12 cellular contexts compared by ENCODE assay signal in the genomic region with DNA sequence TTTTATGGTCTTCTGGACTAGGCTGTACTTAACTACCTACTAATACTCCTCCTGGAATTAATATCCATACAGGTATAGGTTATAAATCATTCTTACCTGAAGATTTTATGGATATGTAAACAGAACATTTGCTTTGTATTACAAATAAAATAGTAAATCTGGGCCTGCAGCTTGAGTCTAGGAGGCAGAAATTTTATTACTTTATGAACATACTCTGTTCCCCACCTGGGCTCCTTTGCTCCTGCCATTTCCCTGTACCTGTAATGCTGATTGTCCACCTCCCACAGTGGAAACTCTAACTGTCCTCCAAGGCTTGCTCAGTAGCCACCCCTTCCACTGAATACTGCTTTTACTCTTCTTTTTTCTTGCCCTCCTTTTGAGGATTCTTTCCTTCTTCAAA.
"Had no signal": no experiment of that assay in that cellular context is flagged by ENCODE, and none has a peak within 500 bp of the region (broad histone marks: within the 10 kb centered on the region; RNA-seq: fewer than 3 reads in every experiment).

No MANE protein-coding gene starts in this region.

- H3K4me2 ChIP-seq: hepatocyte had no signal

- DNase-seq: activated CD4-positive, alpha-beta T cell treated with anti-CD3 and anti-CD28 coated beads, Interleukin-2, amount 10 ng/mL, durations not matched to agents 7 days and 5 days; activated CD8-positive, alpha-beta memory T cell treated with anti-CD3 and anti-CD28 coated beads, Interleukin-2, amount 50 U/mL, for 48 hours; activated gamma-delta T cell; activated T-cell treated with anti-CD3 and anti-CD28 coated beads, Interleukin-2, amount 50 U/mL, for 72 hours; caudate nucleus; left ventricle myocardium superior; sigmoid colon; stimulated activated CD4-positive, alpha-beta T cell treated with anti-CD3 and anti-CD28 coated beads, Interleukin-1b, Interleukin-23, amount 100 ng/mL, for 48 hours; stimulated activated naive CD8-positive, alpha-beta T cell treated with anti-CD3 and anti-CD28 coated beads, Interleukin-15, amount 100 ng/mL, for 72 hours; testis had no signal

- H3K27ac ChIP-seq: hepatocyte had no signal

- H3K79me2 ChIP-seq: hepatocyte had no signal

- H3K27me3 ChIP-seq: esophagus muscularis mucosa, hepatocyte, sigmoid colon, testis had no signal

- H3K4me3 ChIP-seq: esophagus muscularis mucosa, hepatocyte, sigmoid colon, testis had no signal

- H3K36me3 ChIP-seq: esophagus muscularis mucosa, sigmoid colon had no signal
